ENCODE assay signal across 23 cellular contexts in the genomic region with DNA sequence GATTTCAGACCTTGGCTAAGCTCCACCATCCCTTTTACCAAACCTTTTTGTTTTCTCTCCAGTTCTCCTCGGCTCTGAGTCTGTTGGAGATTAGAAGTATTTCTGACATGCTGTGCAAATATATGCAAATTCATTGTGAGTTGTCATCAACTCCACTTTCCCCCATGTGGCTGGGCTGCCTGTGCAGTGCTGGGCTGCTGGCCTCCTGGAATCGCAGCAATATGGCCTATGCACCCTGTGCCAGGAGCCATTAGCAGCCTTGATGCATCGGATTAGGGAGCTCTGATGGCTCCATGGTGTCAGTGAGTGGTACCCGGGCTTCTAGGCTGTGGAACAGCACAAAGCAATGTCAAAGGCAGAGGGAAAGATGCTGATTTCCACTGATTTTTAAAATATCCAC.
"Had no signal": no experiment of that assay in that cellular context is flagged by ENCODE, and none has a peak within 500 bp of the region (broad histone marks: within the 10 kb centered on the region; RNA-seq: fewer than 3 reads in every experiment).

No MANE protein-coding gene starts in this region.

- DNase-seq: activated CD4-positive, alpha-beta T cell treated with anti-CD3 and anti-CD28 coated beads for 36 hours; activated CD8-positive, alpha-beta memory T cell treated with anti-CD3 and anti-CD28 coated beads, Interleukin-2, amount 50 U/mL, for 4 hours; activated CD8-positive, alpha-beta T cell treated with anti-CD3 and anti-CD28 coated beads for 36 hours; activated gamma-delta T cell treated with Interleukin-2 at 50 U/mL for 16 hours; activated naive CD4-positive, alpha-beta T cell treated with anti-CD3 and anti-CD28 coated beads, Interleukin-2, amount 10 ng/mL, durations not matched to agents 7 days and 5 days; activated naive CD8-positive, alpha-beta T cell treated with anti-CD3 and anti-CD28 coated beads for 36 hours; activated T-cell treated with anti-CD3 and anti-CD28 coated beads, Interleukin-2, amount 50 U/mL, for 72 hours; brain microvascular endothelial cell; cerebellar nuclear complex; MG63; MV-4-11; NCI-H1105; NCI-H1436; NCI-H187 treated with DMSO at 0.1 percent for 48 hours; NCI-H2107; NCI-H2171 treated with DMSO at 0.1 percent for 48 hours; NCI-H226; NCI-H69; SIG-M5; T-helper 1 cell had no signal

- H3K4me1 Mint-ChIP-seq: activated CD4-positive, alpha-beta T cell treated with anti-CD3 and anti-CD28 coated beads for 36 hours; activated naive CD4-positive, alpha-beta T cell treated with anti-CD3 and anti-CD28 coated beads, Interleukin-2, amount 10 ng/mL, durations not matched to agents 7 days and 5 days; activated naive CD8-positive, alpha-beta T cell treated with anti-CD3 and anti-CD28 coated beads for 36 hours had no signal

- H3K4me3 ChIP-seq: cardiac muscle cell, MG63 had no signal

- H3K9me3 ChIP-seq: MG63 had no signal

- H3K27me3 Mint-ChIP-seq: activated CD4-positive, alpha-beta T cell treated with anti-CD3 and anti-CD28 coated beads for 36 hours; activated CD8-positive, alpha-beta T cell treated with anti-CD3 and anti-CD28 coated beads for 36 hours; activated naive CD4-positive, alpha-beta T cell treated with anti-CD3 and anti-CD28 coated beads, Interleukin-2, amount 10 ng/mL, durations not matched to agents 7 days and 5 days; activated naive CD8-positive, alpha-beta T cell treated with anti-CD3 and anti-CD28 coated beads for 36 hours had no signal

- H3K27me3 ChIP-seq: brain microvascular endothelial cell, cardiac muscle cell, MG63 had no signal

- H3K4me3 Mint-ChIP-seq: activated CD4-positive, alpha-beta T cell treated with anti-CD3 and anti-CD28 coated beads for 36 hours; activated CD8-positive, alpha-beta T cell treated with anti-CD3 and anti-CD28 coated beads for 36 hours; activated naive CD4-positive, alpha-beta T cell treated with anti-CD3 and anti-CD28 coated beads, Interleukin-2, amount 10 ng/mL, durations not matched to agents 7 days and 5 days; activated naive CD8-positive, alpha-beta T cell treated with anti-CD3 and anti-CD28 coated beads for 36 hours; activated T-cell treated with anti-CD3 and anti-CD28 coated beads, Interleukin-2, amount 50 U/mL, for 72 hours had no signal

- ATAC-seq: activated CD4-positive, alpha-beta T cell treated with anti-CD3 and anti-CD28 coated beads for 36 hours; activated CD8-positive, alpha-beta T cell treated with anti-CD3 and anti-CD28 coated beads for 36 hours; activated T-cell treated with anti-CD3 and anti-CD28 coated beads, Interleukin-2, amount 50 U/mL, for 72 hours had no signal

- H3K36me3 Mint-ChIP-seq: activated naive CD4-positive, alpha-beta T cell treated with anti-CD3 and anti-CD28 coated beads, Interleukin-2, amount 10 ng/mL, durations not matched to agents 7 days and 5 days; activated naive CD8-positive, alpha-beta T cell treated with anti-CD3 and anti-CD28 coated beads for 36 hours had no signal

- H3K27ac ChIP-seq: brain microvascular endothelial cell, cardiac muscle cell, VCaP had no signal

- H3K27ac Mint-ChIP-seq: activated CD4-positive, alpha-beta T cell treated with anti-CD3 and anti-CD28 coated beads for 36 hours; activated CD8-positive, alpha-beta T cell treated with anti-CD3 and anti-CD28 coated beads for 36 hours; activated naive CD4-positive, alpha-beta T cell treated with anti-CD3 and anti-CD28 coated beads, Interleukin-2, amount 10 ng/mL, durations not matched to agents 7 days and 5 days; activated naive CD8-positive, alpha-beta T cell treated with anti-CD3 and anti-CD28 coated beads for 36 hours; activated T-cell treated with anti-CD3 and anti-CD28 coated beads, Interleukin-2, amount 50 U/mL, for 72 hours; activated T-helper 2 cell treated with anti-CD3 and anti-CD28 coated beads, Interferon-gamma antibody, Interleukin-2, Interleukin-4, amounts not matched to agents 10 μg/mL and 5 μg/mL and 100 μg/mL, durations not matched to agents 14 hours and 24 hours and 36 hours had no signal

- H3K36me3 ChIP-seq: brain microvascular endothelial cell, cardiac muscle cell, MG63 had no signal
